ENCODE assay signal across 1 cellular context in the genomic region with DNA sequence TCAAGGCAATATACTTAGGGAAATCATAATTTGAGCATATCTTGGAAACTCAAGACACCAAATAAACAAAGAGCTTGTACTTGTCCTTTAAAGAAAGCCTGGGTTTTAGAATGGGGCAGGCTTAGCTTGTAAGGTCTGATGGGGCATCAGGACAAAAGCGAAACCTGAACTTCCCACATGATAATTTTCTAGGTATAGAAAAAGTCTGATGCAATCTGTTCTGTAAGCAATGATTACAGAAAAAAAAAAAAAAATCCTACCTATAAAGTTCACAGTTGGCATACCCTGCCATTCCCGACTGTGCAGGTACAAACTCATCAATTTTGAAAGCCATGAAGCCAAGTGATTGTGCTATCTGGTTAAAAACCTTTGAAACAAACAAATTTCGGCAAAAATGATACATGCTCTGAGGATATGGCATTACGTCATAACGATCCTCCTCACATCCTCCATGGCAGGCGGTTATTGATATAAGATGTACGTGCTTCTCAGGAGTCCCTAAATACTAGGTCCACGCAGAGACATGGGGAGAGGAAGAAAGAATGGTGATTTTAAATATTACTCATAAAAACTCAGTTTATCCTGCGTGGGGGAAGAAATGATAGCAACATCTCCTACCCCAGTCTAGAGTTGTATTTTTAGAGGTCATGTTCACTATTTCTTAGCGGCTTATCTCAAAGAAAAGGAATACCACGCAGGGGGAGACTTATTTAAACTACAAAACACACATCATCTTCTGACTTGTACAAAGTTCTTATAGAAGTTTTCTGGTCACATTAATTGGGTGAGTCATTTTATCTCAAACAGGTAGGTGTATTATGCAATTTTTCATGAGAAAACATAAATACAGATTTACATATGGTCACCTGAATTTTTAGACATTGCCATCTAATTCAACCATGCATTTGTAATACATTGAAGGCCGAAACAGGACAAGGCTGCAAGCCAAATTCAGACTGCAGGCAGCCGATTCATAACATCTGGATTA.
TF ChIP-seq lines count a peak whose summit lies in the region.

No MANE protein-coding gene starts in this region.

TF ChIP-seq in WTC11, 78 proteins besides CTCF, POLR2A, EP300 and RAD21 (continued from another document):
- TF ChIP-seq MYBL2 (CRISPR knock-in tag; IDR thresholded peaks at IDR 0.05) (no peak), ZNF416 (CRISPR knock-in tag; IDR thresholded peaks at IDR 0.05) (no peak), NR1H2 (CRISPR knock-in tag; IDR thresholded peaks at IDR 0.05) (no peak), NR3C1 (CRISPR knock-in tag; conservative IDR thresholded peaks at IDR 0.05; ENCODE audit: low read depth) (no peak)
- TF ChIP-seq, protein P1, sequence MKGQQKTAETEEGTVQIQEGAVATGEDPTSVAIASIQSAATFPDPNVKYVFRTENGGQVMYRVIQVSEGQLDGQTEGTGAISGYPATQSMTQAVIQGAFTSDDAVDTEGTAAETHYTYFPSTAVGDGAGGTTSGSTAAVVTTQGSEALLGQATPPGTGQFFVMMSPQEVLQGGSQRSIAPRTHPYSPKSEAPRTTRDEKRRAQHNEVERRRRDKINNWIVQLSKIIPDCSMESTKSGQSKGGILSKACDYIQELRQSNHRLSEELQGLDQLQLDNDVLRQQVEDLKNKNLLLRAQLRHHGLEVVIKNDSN (CRISPR knock-in tag; IDR thresholded peaks at IDR 0.05), result no peak
